In the genomic region with DNA sequence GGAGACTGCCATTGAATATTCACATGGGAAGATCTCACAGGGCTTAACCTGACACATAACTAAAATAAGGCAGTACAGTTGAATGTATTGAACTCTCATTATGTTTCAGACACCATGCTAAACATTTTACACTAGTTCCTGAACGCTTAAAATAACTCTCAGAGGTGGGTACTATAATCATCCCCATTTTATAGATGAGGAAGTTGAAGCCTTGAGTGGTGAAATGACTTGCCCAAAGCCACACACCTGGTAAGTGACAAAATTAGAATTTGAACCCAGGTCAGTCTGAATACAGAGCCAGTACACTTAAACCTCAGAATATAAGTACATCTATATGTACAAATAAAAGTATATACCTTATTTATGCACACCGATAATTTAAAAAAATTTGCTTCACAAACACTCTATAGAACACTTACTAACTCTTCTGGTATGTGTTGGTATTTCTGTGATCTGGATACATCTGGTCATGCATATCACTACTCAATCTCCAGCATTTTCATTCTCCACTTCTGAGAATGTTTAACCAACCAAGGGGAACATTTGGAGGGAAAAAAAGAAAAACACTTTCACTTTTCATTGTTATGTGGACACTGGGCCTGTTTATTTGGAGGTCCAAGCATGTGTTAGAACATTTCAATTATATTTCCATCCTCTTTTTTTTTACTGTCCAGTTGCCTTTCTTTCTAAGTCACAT, we compare ENCODE assay signal across 11 cellular contexts. TPM values are rescaled to one million over a fixed set of nuclear protein-coding genes. Genes with fewer than 3 reads are reported as not detected.
A peak's percentile ranks its signal among the peaks of the same experiment; 100 is the strongest.
DNase-seq lines count a peak whose midpoint lies in the region; ATAC-seq and TF ChIP-seq lines count a peak whose summit lies in the region.
"Had no signal": no experiment of that assay in that cellular context is flagged by ENCODE, and none has a peak within 500 bp of the region (broad histone marks: within the 10 kb centered on the region; RNA-seq: fewer than 3 reads in every experiment).

No MANE protein-coding gene starts in this region.

- H3K27ac ChIP-seq in SK-N-SH (ENCODE audit: low read depth in 2 of 2, low read length in 1 of 2): peak overlapping the region in 1 of 2 experiments; percentile 32; a peak in 2 of 4 replicates
- H3K27ac ChIP-seq: VCaP had no signal

- peaks cover 22% of the 10 kb centered on the region for H3K79me2 ChIP-seq in SK-N-SH (ENCODE audit: insufficient read depth)

- TF ChIP-seq EP300 in SK-N-SH (IDR thresholded peaks at IDR 0.05; ENCODE audit: borderline replicate concordance in 1 of 2, low read depth in 1 of 2, low read length in 1 of 2): no peak

- intact Hi-C loops in left ventricle myocardium superior (cut with micrococcal nuclease): no loop called here

- CTCF ChIA-PET in SK-N-SH (lab: Yijun Ruan, JAX): no interaction called here

- H3K9me2 ChIP-seq in SK-N-SH: no peaks in the 10 kb centered on the region

- peaks cover 0 to 15% of the 10 kb centered on the region in 2 experiments; a peak in 3 of 4 replicates for H3K4me1 ChIP-seq in SK-N-SH (ENCODE audit: control insufficient read depth in 1 of 2, insufficient read depth in 2 of 2, low read depth in 1 of 2, low read length in 1 of 2)

- peaks cover 23% of the 10 kb centered on the region for H3F3A ChIP-seq in SK-N-SH (replicated peaks; ENCODE audit: insufficient read depth)

- no peak for TF ChIP-seq RAD21 in SK-N-SH (IDR thresholded peaks at IDR 0.05; ENCODE audit: low read length)

- POLR2A ChIA-PET in SK-N-SH (lab: Yijun Ruan, JAX): no interaction called here

- no peak for TF ChIP-seq CTCF in SK-N-SH (IDR thresholded peaks at IDR 0.05)

- H3K36me3 ChIP-seq in SK-N-SH (replicated peaks in 1 of 2; ENCODE audit: control insufficient read depth in 1 of 2, insufficient read depth in 2 of 2, low read length in 1 of 2): no peaks in the 10 kb centered on the region

- no peaks in the 10 kb centered on the region for H3K27me3 ChIP-seq in SK-N-SH (ENCODE audit: insufficient read depth)

- no peak overlapping the region for H3K9ac ChIP-seq in SK-N-SH

- WGBS in SK-N-SH (ENCODE audit: low lambda C conversion rate): 82% methylated on average over 2 of the region's 2 CpGs

- no peak overlapping the region for H2AFZ ChIP-seq in SK-N-SH (ENCODE audit: low read depth)

- H4K20me1 ChIP-seq in SK-N-SH (ENCODE audit: insufficient read depth): no peaks in the 10 kb centered on the region

- no peak overlapping the region for H3K4me2 ChIP-seq in SK-N-SH

- peak; percentile 34 for ATAC-seq in GM19463 (IDR thresholded peaks at IDR 0.05; ENCODE audit: unreplicated experiment)
- ATAC-seq in left ventricle myocardium superior: no peak
- no peak for ATAC-seq in GM21360 (IDR thresholded peaks at IDR 0.05; ENCODE audit: unreplicated experiment)
- no peak for ATAC-seq in HG03432 (IDR thresholded peaks at IDR 0.05; ENCODE audit: unreplicated experiment)

- no peaks in the 10 kb centered on the region for H3K9me3 ChIP-seq in SK-N-SH

- DNase-seq in AG08395 (ENCODE audit: low spot score) (peak; percentile 43), SK-N-SH (no peak), glomerular visceral epithelial cell (ENCODE audit: extremely low spot score) (peak; percentile 81), left ventricle myocardium superior (no peak), HUDEP-2 (lab: John Stamatoyannopoulos, UW; ENCODE audit: unreplicated experiment in 76 of 76) (no peak)
- DNase-seq: NCI-H1105 had no signal

- H3K4me3 ChIP-seq in SK-N-SH (ENCODE audit: low read depth in 2 of 2, low read length in 1 of 2): no peak overlapping the region

TF ChIP-seq in SK-N-SH, 30 proteins besides CTCF, POLR2A, EP300 and RAD21:
- TF ChIP-seq JUND (IDR thresholded peaks at IDR 0.05): peak; percentile 41; the same call in 1 of the 2 replicates
- TF ChIP-seq TCF12 (IDR thresholded peaks at IDR 0.05): peak; percentile 60
- no peak for TF ChIP-seq POLR2AphosphoS5 (IDR thresholded peaks at IDR 0.05; ENCODE audit: low read depth, low read length)
- TF ChIP-seq NRF1 (IDR thresholded peaks at IDR 0.05; ENCODE audit: low read depth, low read length): no peak

RNA-seq across cellular contexts. Expression of gene BICRAL, which starts 4.6 kb away (rescaled TPM):
- polyA plus RNA-seq in SK-N-SH (2012; rRNA removed): 5.1 and 6.6 TPM in 2 replicates
- polyA plus RNA-seq in SK-N-SH (2012; cell fraction: cytosol; rRNA removed): 5.2 and 6.2 TPM in 2 replicates
- polyA plus RNA-seq in SK-N-SH (2012; cell fraction: nucleus; rRNA removed): 7.1 and 11.2 TPM in 2 replicates
- total RNA-seq in left ventricle myocardium superior: 13.0 TPM

RNA-seq across cellular contexts. Expression of gene TBCC, which starts 31.4 kb away (rescaled TPM):
- 12.7 and 18.2 TPM in 2 replicates for polyA plus RNA-seq in SK-N-SH (2012; rRNA removed)
- polyA plus RNA-seq in SK-N-SH (2012; cell fraction: cytosol; rRNA removed): 12.9 and 15.1 TPM in 2 replicates
- 11.8 and 12.9 TPM in 2 replicates for polyA plus RNA-seq in SK-N-SH (2012; cell fraction: nucleus; rRNA removed)
- total RNA-seq in left ventricle myocardium superior: 10.6 TPM

RNA-seq across cellular contexts. Expression of gene PRPH2, which starts 54.9 kb away (rescaled TPM):
- not detected in 2 replicates for polyA plus RNA-seq in SK-N-SH (2012; rRNA removed)
- polyA plus RNA-seq in SK-N-SH (2012; cell fraction: cytosol; rRNA removed): not detected in 2 replicates
- not detected in 2 replicates for polyA plus RNA-seq in SK-N-SH (2012; cell fraction: nucleus; rRNA removed)
- total RNA-seq in left ventricle myocardium superior: 0.47 TPM
- total RNA-seq: mononuclear cell had no signal

Comparison
In these comparisons a context has a peak if more than half of its experiments do, and no peak if none do; other contexts are left out.
1. DNase-seq: peak in AG08395 (single experiment) and glomerular visceral epithelial cell (single experiment); none in SK-N-SH (single experiment), left ventricle myocardium superior (single experiment) and HUDEP-2 (0 of 76).